In the genomic region with DNA sequence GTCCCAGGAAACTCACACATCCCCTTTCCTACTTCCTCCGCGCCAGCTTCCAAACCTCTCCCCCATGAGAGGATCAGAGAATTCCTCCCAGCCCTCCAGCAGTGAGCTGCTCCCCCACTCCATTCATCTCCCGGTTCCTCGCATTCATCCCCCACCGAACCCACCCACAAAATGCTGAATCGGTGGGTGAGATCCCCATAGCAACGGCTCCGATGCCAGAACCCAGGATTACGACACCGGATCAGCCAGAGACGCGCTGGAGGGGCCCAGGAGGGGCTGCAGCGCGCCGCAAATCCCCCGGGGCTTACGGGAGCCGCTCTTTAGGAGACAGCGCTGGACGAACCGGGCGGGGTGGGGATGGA, we compare ENCODE assay signal across 9 cellular contexts.
DNase-seq lines count a peak whose midpoint lies in the region; ATAC-seq lines count a peak whose summit lies in the region.
"Had no signal": no experiment of that assay in that cellular context is flagged by ENCODE, and none has a peak within 500 bp of the region (broad histone marks: within the 10 kb centered on the region; RNA-seq: fewer than 3 reads in every experiment).

No MANE protein-coding gene starts in this region.

- ATAC-seq in HG03196 (IDR thresholded peaks at IDR 0.05; ENCODE audit: unreplicated experiment) = no peak

- DNase-seq in DMS 273 (lab: John Stamatoyannopoulos, UW; ENCODE audit: unreplicated experiment) (peak; percentile 40), DMS 273 treated with DMSO at 0.1 percent for 48 hours (lab: John Stamatoyannopoulos, UW) (no peak), SKM-1 (lab: John Stamatoyannopoulos, UW; ENCODE audit: unreplicated experiment) (peak; percentile 24), hypothalamus (lab: John Stamatoyannopoulos, UW) (peak in 27 of 51 donors; percentile 11 to 68 (median 38)), putamen (ENCODE audit: low spot score) (peak; percentile 52), NCI-H2107 (lab: John Stamatoyannopoulos, UW) (no peak)
- DNase-seq in activated naive CD4-positive, alpha-beta T cell treated with anti-CD3 and anti-CD28 coated beads, Interleukin-2, amount 50 U/mL, for 16 hours = no peak
- DNase-seq: PC-9 had no signal

Comparison
In these comparisons a context has a peak if more than half of its experiments do, and no peak if none do; other contexts are left out.
1. DNase-seq: peak in DMS 273 (single experiment), SKM-1 (single experiment), hypothalamus (27 of 51) and putamen (single experiment); none in DMS 273 treated with DMSO at 0.1 percent for 48 hours (single experiment), activated naive CD4-positive, alpha-beta T cell treated with anti-CD3 and anti-CD28 coated beads, Interleukin-2, amount 50 U/mL, for 16 hours (single experiment) and NCI-H2107 (single experiment).